Comparison of ENCODE assay signal across 8 cellular contexts in genomic region chr22:29524440-29525191, GRCh38. TPM values are rescaled to one million over a fixed set of nuclear protein-coding genes. Genes with fewer than 3 reads are reported as not detected.
DNase-seq lines count a peak whose midpoint lies in the region; ATAC-seq and TF ChIP-seq lines count a peak whose summit lies in the region.

No MANE protein-coding gene starts in this region.

- H3K27ac Mint-ChIP-seq in natural killer cell treated with Interleukin-12 subunit alpha and Interleukin-12 subunit beta and Interleukin-15 and Interleukin-18, amount 100 ng/mL, for 72 hours, result no peak overlapping the region

- ATAC-seq in natural killer cell treated with Interleukin-12 subunit alpha and Interleukin-12 subunit beta and Interleukin-15 and Interleukin-18, amount 100 ng/mL, for 72 hours, result peak; percentile 40 to 43
- no peak for ATAC-seq in GM18861 (IDR thresholded peaks at IDR 0.05; ENCODE audit: unreplicated experiment)
- ATAC-seq in HG03520 (IDR thresholded peaks at IDR 0.05; ENCODE audit: unreplicated experiment), result no peak

- H3K4me1 Mint-ChIP-seq in natural killer cell treated with Interleukin-12 subunit alpha and Interleukin-12 subunit beta and Interleukin-15 and Interleukin-18, amount 100 ng/mL, for 72 hours (ENCODE audit: low read depth in 2 of 2), result no peaks in the 10 kb centered on the region

- H3K36me3 Mint-ChIP-seq in natural killer cell treated with Interleukin-12 subunit alpha and Interleukin-12 subunit beta and Interleukin-15 and Interleukin-18, amount 100 ng/mL, for 72 hours, result peaks cover 20% of the 10 kb centered on the region

- H3K27me3 Mint-ChIP-seq in natural killer cell treated with Interleukin-12 subunit alpha and Interleukin-12 subunit beta and Interleukin-15 and Interleukin-18, amount 100 ng/mL, for 72 hours, result no peaks in the 10 kb centered on the region

- DNase-seq in AG08395 (ENCODE audit: low spot score) (peak; percentile 47), SK-N-DZ (ENCODE audit: low spot score) (peak; percentile 18), ecto neural progenitor cell (ENCODE audit: low spot score) (peak; percentile 54), DMS153 treated with DMSO at 0.1 percent for 48 hours (lab: John Stamatoyannopoulos, UW; ENCODE audit: unreplicated experiment) (no peak)
- DNase-seq in natural killer cell treated with Interleukin-12 subunit alpha and Interleukin-12 subunit beta and Interleukin-15 and Interleukin-18, amount 100 ng/mL, for 72 hours (ENCODE audit: low spot score), result no peak

- no peak overlapping the region for H3K4me3 Mint-ChIP-seq in natural killer cell treated with Interleukin-12 subunit alpha and Interleukin-12 subunit beta and Interleukin-15 and Interleukin-18, amount 100 ng/mL, for 72 hours

- H3K9me3 Mint-ChIP-seq in natural killer cell treated with Interleukin-12 subunit alpha and Interleukin-12 subunit beta and Interleukin-15 and Interleukin-18, amount 100 ng/mL, for 72 hours, result no peaks in the 10 kb centered on the region

- peak; percentile 71 for TF ChIP-seq CTCF in GM12873 (IDR thresholded peaks at IDR 0.05; ENCODE audit: insufficient read depth, low read depth, low read length, missing control alignments)

RNA-seq across cellular contexts. Expression of gene THOC5, which starts 28.9 kb away (rescaled TPM):
- 79.8 and 87.1 TPM in 2 replicates for polyA plus RNA-seq in SK-N-DZ (2014; cell fraction: cytosol; rRNA removed)
- 67.3 and 86.9 TPM in 2 replicates for polyA plus RNA-seq in SK-N-DZ (2014; cell fraction: nucleus; rRNA removed)
- total RNA-seq in natural killer cell treated with Interleukin-12 subunit alpha and Interleukin-12 subunit beta and Interleukin-15 and Interleukin-18, amount 100 ng/mL, for 72 hours, result 10 to 100 TPM; 64.6 to 89.3 TPM

RNA-seq across cellular contexts. Expression of gene NEFH, which starts 44.6 kb away (rescaled TPM):
- polyA plus RNA-seq in SK-N-DZ (2014; cell fraction: cytosol; rRNA removed), result 1.3 and 2.2 TPM in 2 replicates
- 0.69 and 3.1 TPM in 2 replicates for polyA plus RNA-seq in SK-N-DZ (2014; cell fraction: nucleus; rRNA removed)
- total RNA-seq in natural killer cell treated with Interleukin-12 subunit alpha and Interleukin-12 subunit beta and Interleukin-15 and Interleukin-18, amount 100 ng/mL, for 72 hours, result 1 to 10 TPM; 2.3 to 6.6 TPM

RNA-seq across cellular contexts. Expression of gene NIPSNAP1, which starts 56.3 kb away (rescaled TPM):
- polyA plus RNA-seq in SK-N-DZ (2014; cell fraction: cytosol; rRNA removed), result 279 and 294 TPM in 2 replicates
- 116 and 184 TPM in 2 replicates for polyA plus RNA-seq in SK-N-DZ (2014; cell fraction: nucleus; rRNA removed)
- 10 to 100 TPM; 20.3 to 21.4 TPM for total RNA-seq in natural killer cell treated with Interleukin-12 subunit alpha and Interleukin-12 subunit beta and Interleukin-15 and Interleukin-18, amount 100 ng/mL, for 72 hours

Comparison
In these comparisons a context has a peak if more than half of its experiments do, and no peak if none do; other contexts are left out.
1. DNase-seq: peak in AG08395 (single experiment), SK-N-DZ (single experiment) and ecto neural progenitor cell (single experiment); none in natural killer cell treated with Interleukin-12 subunit alpha and Interleukin-12 subunit beta and Interleukin-15 and Interleukin-18, amount 100 ng/mL, for 72 hours (single experiment) and DMS153 treated with DMSO at 0.1 percent for 48 hours (single experiment).
2. ATAC-seq: peak in natural killer cell treated with Interleukin-12 subunit alpha and Interleukin-12 subunit beta and Interleukin-15 and Interleukin-18, amount 100 ng/mL, for 72 hours (2 of 2); none in GM18861 (single experiment) and HG03520 (single experiment).